In genomic region chr2:16394072-16394985, GRCh38 we compare ENCODE assay signal across 13 cellular contexts.
DNase-seq lines count a peak whose midpoint lies in the region; ATAC-seq and TF ChIP-seq lines count a peak whose summit lies in the region.
"Had no signal": no experiment of that assay in that cellular context is flagged by ENCODE, and none has a peak within 500 bp of the region (broad histone marks: within the 10 kb centered on the region; RNA-seq: fewer than 3 reads in every experiment).

No MANE protein-coding gene starts in this region.

- no peaks in the 10 kb centered on the region for H3K9me2 ChIP-seq in hepatocyte (replicated peaks; ENCODE audit: insufficient read depth)

- TF ChIP-seq CTCF in hepatocyte (IDR thresholded peaks at IDR 0.05; ENCODE audit: poor library complexity), result no peak

- H2AFZ ChIP-seq in hepatocyte, result no peak overlapping the region

- no peaks in the 10 kb centered on the region for H3K79me2 ChIP-seq in hepatocyte

- no peaks in the 10 kb centered on the region for H3K36me3 ChIP-seq in hepatocyte (replicated peaks; ENCODE audit: insufficient read depth, low read depth)
- H3K36me3 ChIP-seq: tibial artery had no signal

- H3K4me2 ChIP-seq in hepatocyte, result peak overlapping the region; percentile 60

- WGBS in hepatocyte (ENCODE audit: low lambda C conversion rate, missing lambda C conversion rate), result 49% methylated on average over 15 of the region's 15 CpGs

- no peaks in the 10 kb centered on the region for H3K27me3 ChIP-seq in hepatocyte
- H3K27me3 ChIP-seq: tibial artery had no signal

- intact Hi-C loops in sciatic nerve (cut with DNase I), result no loop called here

- no peaks in the 10 kb centered on the region for H3K9me3 ChIP-seq in hepatocyte (ENCODE audit: low read depth)
- H3K9me3 ChIP-seq: psoas muscle, tibial artery had no signal

- peak; percentile 45 for DNase-seq in NCI-H82 (lab: John Stamatoyannopoulos, UW)
- no peak for DNase-seq in NCI-H82 treated with DMSO at 0.1 percent for 48 hours (lab: John Stamatoyannopoulos, UW; ENCODE audit: unreplicated experiment)
- peak; percentile 86 to 96 for DNase-seq in NCI-H526 (lab: John Stamatoyannopoulos, UW)
- peak; percentile 67 for DNase-seq in hepatocyte (ENCODE audit: low spot score)
- no peak for DNase-seq in sciatic nerve (ENCODE audit: low spot score)
- DNase-seq: activated naive CD4-positive, alpha-beta T cell treated with Interleukin-2 at 50 U/mL for 16 hours; effector CD4-positive, alpha-beta T cell; NCI-H69; tibial artery had no signal

- no peaks in the 10 kb centered on the region for H4K20me1 ChIP-seq in hepatocyte (ENCODE audit: insufficient read depth, poor library complexity, severe bottlenecking)

- peak overlapping the region; percentile 90 for H3K27ac ChIP-seq in hepatocyte
- H3K27ac ChIP-seq: psoas muscle, tibial artery had no signal

- H3K4me1 ChIP-seq in hepatocyte (ENCODE audit: insufficient read depth), result peaks cover 22% of the 10 kb centered on the region
- H3K4me1 ChIP-seq: psoas muscle, tibial artery had no signal

- H3K4me3 ChIP-seq in hepatocyte, result no peak overlapping the region
- H3K4me3 ChIP-seq: psoas muscle, tibial artery had no signal

- ATAC-seq in sciatic nerve, result peak; percentile 41
- no peak for ATAC-seq in HG02852 (IDR thresholded peaks at IDR 0.05; ENCODE audit: unreplicated experiment)
- ATAC-seq in HG02973 (IDR thresholded peaks at IDR 0.05; ENCODE audit: unreplicated experiment), result no peak
- ATAC-seq in GM21737 (IDR thresholded peaks at IDR 0.05; ENCODE audit: unreplicated experiment), result no peak

Comparison
In these comparisons a context has a peak if more than half of its experiments do, and no peak if none do; other contexts are left out.
1. DNase-seq: peak in NCI-H82 (single experiment), NCI-H526 (2 of 2) and hepatocyte (single experiment); none in NCI-H82 treated with DMSO at 0.1 percent for 48 hours (single experiment) and sciatic nerve (single experiment).